In the genomic region with DNA sequence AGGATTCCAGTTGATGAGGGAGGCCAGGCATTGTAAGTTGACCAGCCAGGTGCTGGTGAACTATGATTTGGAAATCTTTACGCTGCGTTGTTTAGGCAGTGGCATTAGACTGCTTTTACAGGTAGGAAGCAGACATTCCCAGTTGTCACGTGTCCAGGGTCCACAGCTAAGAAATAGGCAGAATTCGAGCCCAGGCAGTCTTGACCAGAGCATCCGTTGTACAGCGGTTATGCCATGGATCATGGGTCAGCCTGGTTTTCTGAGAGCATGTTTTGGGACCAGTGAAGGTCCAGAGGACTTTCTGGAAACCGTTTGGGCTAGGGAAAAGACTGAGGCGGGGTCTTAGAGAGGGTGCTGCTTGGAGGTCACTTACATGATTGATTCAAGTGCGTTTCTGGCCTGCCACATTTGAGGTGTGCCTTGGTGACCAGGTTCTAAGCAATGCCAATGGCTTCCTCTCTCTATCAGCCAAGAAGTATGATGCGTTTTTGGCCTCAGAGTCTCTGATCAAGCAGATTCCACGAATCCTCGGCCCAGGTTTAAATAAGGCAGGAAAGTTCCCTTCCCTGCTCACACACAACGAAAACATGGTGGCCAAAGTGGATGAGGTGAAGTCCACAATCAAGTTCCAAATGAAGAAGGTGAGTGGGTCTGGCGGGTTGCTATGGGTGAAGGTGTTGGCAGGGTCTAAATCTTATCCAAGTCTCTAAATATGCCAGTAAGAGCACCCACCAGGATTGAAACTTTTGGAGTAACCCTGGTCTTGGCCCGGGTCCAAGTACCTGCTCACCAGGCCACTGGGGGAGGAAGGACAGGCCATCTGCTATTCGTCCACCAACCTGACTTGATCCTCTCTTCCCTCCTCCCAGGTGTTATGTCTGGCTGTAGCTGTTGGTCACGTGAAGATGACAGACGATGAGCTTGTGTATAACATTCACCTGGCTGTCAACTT, we compare ENCODE assay signal across 8 cellular contexts. TPM values are rescaled to one million over a fixed set of nuclear protein-coding genes. Genes with fewer than 3 reads are reported as not detected.
DNase-seq lines count a peak whose midpoint lies in the region; ATAC-seq and TF ChIP-seq lines count a peak whose summit lies in the region.

No MANE protein-coding gene starts in this region.

- peak overlapping the region; percentile 98 for H3K4me2 ChIP-seq in parathyroid adenoma (ENCODE audit: low read length)

- H3K79me2 ChIP-seq in parathyroid adenoma, result no peaks in the 10 kb centered on the region

- no peaks in the 10 kb centered on the region for H3K9me3 ChIP-seq in parathyroid adenoma (ENCODE audit: control insufficient read depth, low read length)

- H2AFZ ChIP-seq in parathyroid adenoma, result no peak overlapping the region

- no peaks in the 10 kb centered on the region for H3K27me3 ChIP-seq in parathyroid adenoma (ENCODE audit: control insufficient read depth, insufficient read depth, low read length)

- H3K36me3 ChIP-seq in parathyroid adenoma (ENCODE audit: control insufficient read depth, insufficient read depth, low read length), result no peaks in the 10 kb centered on the region

- peaks cover 15% of the 10 kb centered on the region for H3K4me1 ChIP-seq in parathyroid adenoma

- DNase-seq in NCI-H2196 (lab: John Stamatoyannopoulos, UW; ENCODE audit: unreplicated experiment) (peak; percentile 16), NCI-H2196 treated with DMSO at 0.1 percent for 48 hours (lab: John Stamatoyannopoulos, UW; ENCODE audit: unreplicated experiment) (no peak), epithelial cell of esophagus (ENCODE audit: low read depth) (peak; percentile 65), cerebellum (ENCODE audit: low spot score) (no peak), omental fat pad (ENCODE audit: low spot score) (no peak)

- TF ChIP-seq CTCF in epithelial cell of esophagus (IDR thresholded peaks at IDR 0.05; ENCODE audit: insufficient read depth, low read depth, low read length, missing control alignments) (no peak), parathyroid adenoma (IDR thresholded peaks at IDR 0.05) (no peak), omental fat pad (IDR thresholded peaks at IDR 0.05) (no peak)

- H3K9ac ChIP-seq in parathyroid adenoma, result no peak overlapping the region

- no peak for ATAC-seq in omental fat pad (ENCODE audit: low FRiP score)
- ATAC-seq in GM19452 (IDR thresholded peaks at IDR 0.05; ENCODE audit: unreplicated experiment), result no peak

- peak overlapping the region; percentile 83 for H3K27ac ChIP-seq in parathyroid adenoma

- 0 out of 2 replicates have a peak, but pooled peaks have one; percentile 23 for TF ChIP-seq POLR2A in Raji (IDR thresholded peaks at IDR 0.05; ENCODE audit: insufficient read depth, low read depth, low read length)

- H3K4me3 ChIP-seq in epithelial cell of esophagus (ENCODE audit: low read length) (peak overlapping the region; percentile 94), parathyroid adenoma (ENCODE audit: low read depth, low read length) (peak overlapping the region; percentile 97)

RNA-seq across cellular contexts. Expression of a gene that starts 1.8 kb away (rescaled TPM):
- total RNA-seq in cerebellum (907 TPM), omental fat pad (1,000 to 10,000 TPM; 1,059 to 1,562 (median 1,256) TPM)

RNA-seq across cellular contexts. Expression of a gene that starts 17.8 kb away (rescaled TPM):
- 6.9 TPM for total RNA-seq in cerebellum
- total RNA-seq in omental fat pad, result 1 to 10 TPM; 1.9 to 9.6 (median 5.4) TPM

RNA-seq across cellular contexts. Expression of a gene that starts 26.9 kb away (rescaled TPM):
- 2.1 TPM for total RNA-seq in cerebellum
- 10 to 100 TPM in 3 of 4 donors, 1 to 10 TPM in 1; 8.2 to 16.0 (median 14.2) TPM for total RNA-seq in omental fat pad

RNA-seq across cellular contexts. Expression of a gene that starts 42.7 kb away (rescaled TPM):
- total RNA-seq in cerebellum (0.54 TPM), omental fat pad (under 1 TPM in 1 of 4 donors, not detected in 3; 0.28 TPM)

Comparison
In these comparisons a context has a peak if more than half of its experiments do, and no peak if none do; other contexts are left out.
1. DNase-seq: peak in NCI-H2196 (single experiment) and epithelial cell of esophagus (single experiment); none in NCI-H2196 treated with DMSO at 0.1 percent for 48 hours (single experiment), cerebellum (single experiment) and omental fat pad (single experiment).